19 cellular contexts compared by ENCODE assay signal in the genomic region with DNA sequence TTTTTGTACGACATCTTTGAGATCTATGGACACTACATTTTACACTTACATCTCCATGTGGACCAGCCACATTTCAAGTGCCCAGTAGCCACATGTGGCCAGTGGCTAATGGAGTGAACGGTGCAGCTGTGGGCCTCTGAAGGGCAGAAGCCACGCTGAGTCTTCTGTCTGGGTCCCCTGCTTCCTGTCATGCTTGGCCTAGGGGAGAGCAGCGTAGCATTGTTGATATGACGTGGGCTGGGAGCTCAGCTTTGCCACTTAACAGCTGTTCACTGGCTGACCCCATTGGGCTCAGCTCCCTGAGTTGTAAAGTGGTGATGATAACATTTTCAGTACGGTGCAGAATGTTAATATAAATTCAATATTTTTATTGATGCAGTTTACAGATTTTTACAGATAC. TPM values are rescaled to one million over a fixed set of nuclear protein-coding genes. Genes with fewer than 3 reads are reported as not detected.
"Had no signal": no experiment of that assay in that cellular context is flagged by ENCODE, and none has a peak within 500 bp of the region (broad histone marks: within the 10 kb centered on the region; RNA-seq: fewer than 3 reads in every experiment).

No MANE protein-coding gene starts in this region.

- H3K36me3 ChIP-seq: adrenal gland, colonic mucosa, right lobe of liver had no signal

- H3K4me1 ChIP-seq: colonic mucosa had no signal

- DNase-seq: activated CD4-positive, alpha-beta T cell treated with anti-CD3 and anti-CD28 coated beads, Interleukin-2, amount 50 U/mL, for 48 hours; activated naive CD4-positive, alpha-beta T cell treated with anti-CD3 and anti-CD28 coated beads, Interleukin-2, amount 50 U/mL, for 16 hours; caudate nucleus; colonic mucosa; glutamatergic neuron; hypothalamus; mammary epithelial cell; mucosa of descending colon; natural killer cell; nucleus accumbens; right lobe of liver; stimulated activated CD4-positive, alpha-beta T cell treated with anti-CD3 and anti-CD28 coated beads, Interleukin-12 subunit alpha, Interleukin-12 subunit beta, amount 100 ng/mL, for 4 hours; stimulated activated CD4-positive, alpha-beta T cell treated with anti-CD3 and anti-CD28 coated beads, Interleukin-2, amount 100 ng/mL, for 24 hours had no signal

- H3K9me3 ChIP-seq: adrenal gland, colonic mucosa, esophagus muscularis mucosa, mucosa of descending colon, right lobe of liver, tibial artery had no signal

- H3K4me3 ChIP-seq: adrenal gland, colonic mucosa, esophagus muscularis mucosa, mucosa of descending colon, right lobe of liver, tibial artery had no signal

- H3K27ac ChIP-seq: adrenal gland, colonic mucosa, right lobe of liver, tibial artery had no signal

- ATAC-seq: activated T-helper 17 cell treated with anti-CD3 and anti-CD28 coated beads, Interleukin-2, amount 50 U/mL, for 72 hours; mucosa of descending colon; natural killer cell; right lobe of liver; stimulated activated effector memory CD8-positive, alpha-beta T cell treated with anti-CD3 and anti-CD28 coated beads, Interleukin-12 subunit alpha, Interleukin-12 subunit beta, amount 100 ng/mL, for 72 hours had no signal

RNA-seq across cellular contexts. Expression of a gene that starts 4.4 kb away (rescaled TPM):
- total RNA-seq: activated T-helper 17 cell treated with anti-CD3 and anti-CD28 coated beads, Interleukin-2, amount 50 U/mL, for 72 hours; mammary epithelial cell; T-helper 1 cell treated with Interleukin-12 subunit alpha and Interleukin-12 subunit beta and Interleukin-4 antibody, amounts not matched to agents 30 ng/mL and 1 ng/mL, for 36 hours had no signal
- polyA plus RNA-seq: mammary epithelial cell had no signal
